ENCODE assay signal across 8 cellular contexts in the genomic region with DNA sequence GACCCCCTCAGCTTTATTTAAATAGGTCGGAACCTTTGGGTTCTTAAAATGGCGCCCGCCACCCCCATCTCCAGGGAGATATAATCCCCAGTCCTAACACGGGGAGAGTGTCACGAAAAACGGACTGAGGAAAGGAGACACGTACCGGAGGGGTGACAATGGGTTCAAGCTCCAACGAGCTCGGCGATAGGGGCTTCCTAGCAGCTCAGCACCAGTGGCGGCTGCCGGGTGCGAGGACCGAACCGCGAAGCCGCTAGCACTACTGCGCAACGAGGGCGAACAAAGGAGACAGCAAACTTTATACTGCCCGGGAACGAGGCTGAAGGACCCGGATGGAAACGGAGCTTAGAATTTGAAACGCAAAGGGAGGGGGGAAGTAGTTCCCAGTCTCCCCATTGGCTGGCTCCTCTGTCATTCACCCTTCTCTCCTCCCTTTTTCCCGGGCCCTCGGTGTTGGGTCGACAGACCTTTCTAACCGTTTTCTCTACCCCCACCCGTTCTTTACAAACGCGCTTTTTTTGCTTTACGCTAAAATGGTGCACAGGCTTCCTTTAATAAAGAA. TPM values are rescaled to one million over a fixed set of nuclear protein-coding genes. Genes with fewer than 3 reads are reported as not detected.
DNase-seq lines count a peak whose midpoint lies in the region; ATAC-seq, FAIRE-seq and TF ChIP-seq lines count a peak whose summit lies in the region.

A gene (minus strand): TSS at position 274 of the 562 bp plus-strand sequence. CDS start 1,298 bp downstream, outside the sequence.

- peak; percentile 76 for FAIRE-seq in HepG2 (lab: Jason Lieb, UNC)

- ATAC-seq in GM19351 (IDR thresholded peaks at IDR 0.05; ENCODE audit: unreplicated experiment) (peak; percentile 96), HG03521 (IDR thresholded peaks at IDR 0.05; ENCODE audit: unreplicated experiment) (peak; percentile 96), HepG2 (peak; percentile 96)

- H3K4me3 ChIP-seq in BLaER1 treated with 17β-estradiol and CSF1 and Interleukin-3, amounts not matched to agents 10 nM and 100 nM = peak within 1 kb of the TSS; percentile 60 to 80 (median 75)
- peak within 1 kb of the TSS; percentile 79 to 92 (median 87) for H3K4me3 ChIP-seq in HepG2 (replicated peaks in 1 of 3; ENCODE audit: insufficient read depth in 1 of 3, low read depth in 2 of 3, low read length in 3 of 3)

- H3K4me1 ChIP-seq in BLaER1 treated with 17β-estradiol and CSF1 and Interleukin-3, amounts not matched to agents 10 nM and 100 nM = peaks cover 21 to 55% (median 32%) of the 10 kb centered on the region in 10 experiments; a peak in 19 of 20 replicates
- H3K4me1 ChIP-seq in HepG2 (ENCODE audit: insufficient read depth, low read length) = peaks cover 10% of the 10 kb centered on the region; the same call in 1 of the 2 replicates

- H3K36me3 ChIP-seq in BLaER1 treated with 17β-estradiol and CSF1 and Interleukin-3, amounts not matched to agents 10 nM and 100 nM = peaks cover 28 to 39% (median 35%) of the 10 kb centered on the region in 11 experiments
- peaks cover 3 to 12% of the 10 kb centered on the region in 2 experiments; a peak in 4 of 5 replicates for H3K36me3 ChIP-seq in HepG2 (replicated peaks in 1 of 2; ENCODE audit: control insufficient read depth in 1 of 2, insufficient read depth in 2 of 2, low read length in 2 of 2)

- 2% methylated on average over 9 of the region's 34 CpGs for WGBS in HepG2 (ENCODE audit: low lambda C conversion rate)

- TF ChIP-seq EP300 in HepG2 (IDR thresholded peaks at IDR 0.05; ENCODE audit: low read depth in 2 of 2, low read length in 2 of 2) (no peak), HepG2 (CRISPR knock-in tag; IDR thresholded peaks at IDR 0.05; ENCODE audit: borderline replicate concordance) (no peak)

- H2AFZ ChIP-seq in HepG2 (ENCODE audit: low read length) = no peak within 1 kb of the TSS

- POLR2A ChIA-PET in HepG2 (lab: Yijun Ruan, JAX) = interaction anchor here (0.6 to 1.8 kb wide), 12 partner anchors 10 to 383 kb away, joined by 3 to 24 read pairs (median 4); a partner anchor contains a TSS

- TF ChIP-seq POLR2A in HepG2 (IDR thresholded peaks at IDR 0.05; ENCODE audit: insufficient read depth in 1 of 2, low read depth in 2 of 2, low read length in 2 of 2) = peak; percentile 97 to 99

- H3K27me3 ChIP-seq in BLaER1 treated with 17β-estradiol and CSF1 and Interleukin-3, amounts not matched to agents 10 nM and 100 nM = peaks cover 11 to 78% (median 61%) of the 10 kb centered on the region in 11 experiments; a peak in 21 of 22 replicates
- no peaks in the 10 kb centered on the region; a peak in 1 of 5 replicates for H3K27me3 ChIP-seq in HepG2 (ENCODE audit: control insufficient read depth in 1 of 2, insufficient read depth in 2 of 2, low read length in 2 of 2)

- peaks cover 6 to 43% (median 36%) of the 10 kb centered on the region in 11 experiments; a peak in 20 of 22 replicates for H4K20me1 ChIP-seq in BLaER1 treated with 17β-estradiol and CSF1 and Interleukin-3, amounts not matched to agents 10 nM and 100 nM
- no peaks in the 10 kb centered on the region; the same call in 1 of the 2 replicates for H4K20me1 ChIP-seq in HepG2 (ENCODE audit: insufficient read depth, low read length)

- in situ Hi-C loops in HepG2 (cut with HindIII; ENCODE audit: extremely low pct_ligation_motif_present, low pct_unique_long_range_greater_than_20kb) = no loop called here

- H3K4me2 ChIP-seq in BLaER1 treated with 17β-estradiol and CSF1 and Interleukin-3, amounts not matched to agents 10 nM and 100 nM = peak within 1 kb of the TSS; percentile 26 to 85 (median 64); a peak in 20 of 22 replicates
- H3K4me2 ChIP-seq in HepG2 (ENCODE audit: low read depth, low read length) = peak within 1 kb of the TSS; percentile 61

- H3K27ac ChIP-seq in BLaER1 treated with 17β-estradiol and CSF1 and Interleukin-3, amounts not matched to agents 10 nM and 100 nM = peak within 1 kb of the TSS; percentile 88 to 99 (median 98)
- H3K27ac ChIP-seq in HepG2 (ENCODE audit: extremely low read length, insufficient read depth, low read length) = peak within 1 kb of the TSS; percentile 89

- intact Hi-C loops in HepG2 (cut with micrococcal nuclease; ENCODE audit: unreplicated experiment) = loop anchor here (2.0 kb wide), 1 partner anchor 26 kb away; no protein-coding TSS in a partner anchor

- peaks cover 28% of the 10 kb centered on the region for H3K79me2 ChIP-seq in HepG2 (ENCODE audit: insufficient read depth, low read length)

- CTCF ChIA-PET in HepG2 (lab: Yijun Ruan, JAX; ENCODE audit: low intra/inter-chr PET ratio, low total read pairs) = no interaction called here

- DNase-seq in NCI-H748 (lab: John Stamatoyannopoulos, UW; ENCODE audit: unreplicated experiment) (peak; percentile 94), dermis blood vessel endothelial cell (peak; percentile 94), HepG2 (ENCODE audit: low spot score) (peak; percentile 84)
- DNase-seq in activated CD4-positive, alpha-beta T cell treated with anti-CD3 and anti-CD28 coated beads, Interleukin-2, amount 50 U/mL, for 1 hour = peak; percentile 89
- peak; percentile 83 for DNase-seq in stimulated activated CD4-positive, alpha-beta T cell treated with anti-CD3 and anti-CD28 coated beads, Interleukin-4, amount 100 ng/mL, for 1 hour

- H3K9me3 ChIP-seq in BLaER1 treated with 17β-estradiol and CSF1 and Interleukin-3, amounts not matched to agents 10 nM and 100 nM (replicated peaks in 1 of 11) = peaks cover 0 to 15% (median 7%) of the 10 kb centered on the region in 11 experiments; a peak in 8 of 22 replicates
- H3K9me3 ChIP-seq in HepG2 (ENCODE audit: low read length) = no peaks in the 10 kb centered on the region

- H3K9ac ChIP-seq in BLaER1 treated with 17β-estradiol and CSF1 and Interleukin-3, amounts not matched to agents 10 nM and 100 nM = peak within 1 kb of the TSS; percentile 91 to 99 (median 98)
- H3K9ac ChIP-seq in HepG2 (ENCODE audit: insufficient read depth, low read depth, low read length) = peak within 1 kb of the TSS; percentile 86

- TF ChIP-seq RAD21 in HepG2 (CRISPR knock-in tag; IDR thresholded peaks at IDR 0.05) = no peak

- TF ChIP-seq CTCF in HepG2 (CRISPR knock-in tag; IDR thresholded peaks at IDR 0.05) = no peak

- BruUV-seq in HepG2 (replicated peaks; lab: Mats Ljungman, UMichigan) = no TSS peak

TF ChIP-seq in HepG2, 621 proteins besides CTCF, POLR2A, EP300 and RAD21 (continues in another document):
- TF ChIP-seq ZNF703 (CRISPR knock-in tag; IDR thresholded peaks at IDR 0.05; ENCODE audit: borderline replicate concordance) (no peak), ZNF652 (CRISPR knock-in tag; IDR thresholded peaks at IDR 0.05; ENCODE audit: borderline replicate concordance, low read depth) (no peak), ZNF841 (CRISPR knock-in tag; IDR thresholded peaks at IDR 0.05; ENCODE audit: borderline replicate concordance) (no peak), TGIF2 (CRISPR knock-in tag; IDR thresholded peaks at IDR 0.05) (peak; percentile 60; the same call in 1 of the 2 replicates), ZSCAN22 (CRISPR knock-in tag; IDR thresholded peaks at IDR 0.05) (no peak), ZMYM4 (CRISPR knock-in tag; IDR thresholded peaks at IDR 0.05) (peak; percentile 81), ZNF558 (CRISPR knock-in tag; IDR thresholded peaks at IDR 0.05; ENCODE audit: borderline replicate concordance) (no peak), ZNF333 (CRISPR knock-in tag; IDR thresholded peaks at IDR 0.05; ENCODE audit: borderline replicate concordance) (no peak), MEIS2 (CRISPR knock-in tag; IDR thresholded peaks at IDR 0.05) (no peak), ZNF264 (CRISPR knock-in tag; IDR thresholded peaks at IDR 0.05) (0 out of 2 replicates have a peak, but pooled peaks have one; percentile 31)

RNA-seq across cellular contexts. Expression of the gene that starts here (rescaled TPM):
- total RNA-seq in dermis blood vessel endothelial cell (200 and 299 TPM in 2 replicates), HepG2 (2016; rRNA removed; fragmentation: Illumina TruSeq; extraction: Trizol) (254 and 303 TPM in 2 replicates)
- total RNA-seq in HepG2 (2016; cell fraction: cytosol; rRNA removed; fragmentation: Illumina TruSeq; extraction: Trizol; ENCODE audit: low read depth) = 34.9 and 37.6 TPM in 2 replicates
- total RNA-seq in HepG2 (2016; cell fraction: insoluble cytoplasmic fraction; rRNA removed; fragmentation: Illumina TruSeq; extraction: Trizol) = 248 and 273 TPM in 2 replicates
- 101 and 111 TPM in 2 replicates for total RNA-seq in HepG2 (2016; cell fraction: membrane; rRNA removed; fragmentation: Illumina TruSeq; extraction: Trizol)
- total RNA-seq in HepG2 (2016; cell fraction: nucleus; rRNA removed; fragmentation: Illumina TruSeq; extraction: Trizol) = 200 and 222 TPM in 2 replicates
- polyA plus RNA-seq in HepG2 (2011; rRNA removed) = 95.2 and 114 TPM in 2 replicates
- 92.9 and 101 TPM in 2 replicates for polyA plus RNA-seq in HepG2 (2011; cell fraction: cytosol; rRNA removed)
- 103 and 120 TPM in 2 replicates for polyA plus RNA-seq in HepG2 (2011; cell fraction: nucleus; rRNA removed)
- polyA plus RNA-seq in HepG2 (2012) = 128 and 171 TPM in 2 replicates
- 36.0 and 39.5 TPM in 2 replicates for polyA plus RNA-seq in HepG2 (2016; cell fraction: cytosol; fragmentation: Illumina TruSeq; extraction: Trizol; ENCODE audit: low read depth)
- 304 and 335 TPM in 2 replicates for polyA plus RNA-seq in HepG2 (2016; cell fraction: insoluble cytoplasmic fraction; fragmentation: Illumina TruSeq; extraction: Trizol; ENCODE audit: low read depth)
- 78.9 and 89.0 TPM in 2 replicates for polyA plus RNA-seq in HepG2 (2016; cell fraction: membrane; fragmentation: Illumina TruSeq; extraction: Trizol; ENCODE audit: low read depth)
- polyA plus RNA-seq in HepG2 (2016; cell fraction: nucleus; fragmentation: Illumina TruSeq; extraction: Trizol; ENCODE audit: insufficient read depth, low read depth) = 279 and 282 TPM in 2 replicates
- polyA minus RNA-seq in HepG2 (2011; rRNA and poly(A)+ RNA removed; ENCODE audit: low replicate concordance) = 63.4 and 108 TPM in 2 replicates
- 110 and 111 TPM in 2 replicates for polyA minus RNA-seq in HepG2 (2011; cell fraction: cytosol; rRNA and poly(A)+ RNA removed)
- 119 and 149 TPM in 2 replicates for polyA minus RNA-seq in HepG2 (2011; cell fraction: nucleus; rRNA and poly(A)+ RNA removed)

Comparison
In these comparisons a context has a peak if more than half of its experiments do, and no peak if none do; other contexts are left out.
1. Peak in every context shown above with its lines: DNase-seq, ATAC-seq, H3K4me3 ChIP-seq and H3K27ac ChIP-seq.